In the genomic region with DNA sequence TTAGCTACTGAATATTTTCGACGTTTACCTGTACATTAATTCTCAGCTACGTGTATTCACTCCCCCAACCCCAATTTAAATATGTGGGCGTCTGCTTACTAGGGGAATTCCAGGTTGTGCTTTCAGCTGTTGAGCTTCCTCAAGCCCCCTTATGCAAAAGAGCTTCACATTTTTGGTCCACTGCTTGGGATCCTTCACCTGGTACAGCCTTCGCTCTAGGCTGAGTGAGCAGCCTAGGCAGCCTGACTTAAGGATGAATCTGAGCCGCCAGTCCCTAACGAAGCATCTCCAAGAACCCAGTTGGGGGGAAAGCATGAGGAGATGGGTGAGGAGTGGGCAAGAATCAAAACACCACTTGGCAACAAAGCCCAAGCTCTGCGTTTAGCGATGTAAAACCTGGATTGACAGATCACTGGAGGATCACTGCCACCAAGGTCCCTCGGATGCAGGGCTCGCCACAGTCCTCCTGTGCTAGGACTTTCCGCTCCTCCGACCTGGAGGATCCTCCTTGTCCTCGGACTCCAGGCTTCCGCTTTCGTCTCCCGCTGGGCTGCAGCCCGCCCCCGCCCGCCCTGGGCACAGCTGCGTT, we compare ENCODE assay signal across 8 cellular contexts. TPM values are rescaled to one million over a fixed set of nuclear protein-coding genes. Genes with fewer than 3 reads are reported as not detected.
DNase-seq lines count a peak whose midpoint lies in the region; ATAC-seq, FAIRE-seq and TF ChIP-seq lines count a peak whose summit lies in the region.

No MANE protein-coding gene starts in this region.

- ATAC-seq in GM18870 (IDR thresholded peaks at IDR 0.05; ENCODE audit: unreplicated experiment), result no peak
- no peak for ATAC-seq in GM18858 (IDR thresholded peaks at IDR 0.05; ENCODE audit: unreplicated experiment)

- peaks cover 53% of the 10 kb centered on the region for H3K79me2 ChIP-seq in OCI-LY7 (ENCODE audit: insufficient read depth, low read depth, low read length)

- peak overlapping the region; percentile 91 for H3K4me2 ChIP-seq in OCI-LY7 (ENCODE audit: low read length)

- BruUV-seq in A673 (replicated peaks; lab: Mats Ljungman, UMichigan) (no TSS peak), OCI-LY7 (replicated peaks; lab: Mats Ljungman, UMichigan) (no TSS peak)

- H2AFZ ChIP-seq in OCI-LY7 (ENCODE audit: low read length), result no peak overlapping the region; the same call in 1 of the 2 replicates

- TF ChIP-seq CTCF in A673 (conservative IDR thresholded peaks at IDR 0.05; ENCODE audit: low read depth, low read length) (no peak), OCI-LY7 (conservative IDR thresholded peaks at IDR 0.05; ENCODE audit: low read length) (no peak), choroid plexus epithelial cell (conservative IDR thresholded peaks at IDR 0.05; ENCODE audit: low read depth, low read length) (no peak)

- H3K27me3 ChIP-seq in A673 (replicated peaks; ENCODE audit: insufficient read depth, low read depth, low read length, poor library complexity), result no peaks in the 10 kb centered on the region
- no peaks in the 10 kb centered on the region for H3K27me3 ChIP-seq in mucosa of rectum (ENCODE audit: control insufficient read depth in 2 of 2, insufficient read depth in 2 of 2, low read length in 2 of 2)

- peak overlapping the region; percentile 96 to 99 for H3K9ac ChIP-seq in mucosa of rectum (ENCODE audit: low read depth in 1 of 2, low read length in 2 of 2)

- POLR2A ChIA-PET in A673 (lab: Charles Lee; ENCODE audit: low non-redundant PET), result interaction anchor here (0.7 kb wide), 1 partner anchor 1035 kb away, joined by 3 read pairs; no protein-coding TSS in a partner anchor
- POLR2A ChIA-PET in OCI-LY7 (lab: Charles Lee), result interaction anchor here (0.7 to 4.4 kb wide), 17 partner anchors 8 to 1393 kb away, joined by 3 to 34 read pairs (median 4); a partner anchor contains a TSS

- peaks cover 2% of the 10 kb centered on the region for H3K36me3 ChIP-seq in A673 (ENCODE audit: insufficient read depth, low read length, poor library complexity, severe bottlenecking)
- H3K36me3 ChIP-seq in OCI-LY7 (ENCODE audit: insufficient read depth, low read length), result peaks cover 39% of the 10 kb centered on the region
- H3K36me3 ChIP-seq in mucosa of rectum (ENCODE audit: control insufficient read depth in 2 of 2, insufficient read depth in 2 of 2, low read length in 2 of 2), result peaks cover 9 to 11% of the 10 kb centered on the region in 2 donors

- FAIRE-seq in H54 (lab: Jason Lieb, UNC), result no peak

- CTCF ChIA-PET in A673 (lab: Charles Lee), result interaction anchor here (0.6 to 1.7 kb wide), 3 partner anchors 16 to 331 kb away, joined by 6 to 9 read pairs (median 9); a partner anchor contains a TSS
- CTCF ChIA-PET in OCI-LY7 (lab: Charles Lee; ENCODE audit: unreplicated experiment), result interaction anchor here (0.6 to 1.3 kb wide), 5 partner anchors 13 to 603 kb away, joined by 3 to 9 read pairs (median 4); a partner anchor contains a TSS

- peaks cover 21% of the 10 kb centered on the region for H3K4me1 ChIP-seq in A673 (ENCODE audit: insufficient read depth, low read length, poor library complexity, severe bottlenecking)
- H3K4me1 ChIP-seq in OCI-LY7 (ENCODE audit: insufficient read depth, low read length, poor library complexity, severe bottlenecking), result peaks cover 25% of the 10 kb centered on the region
- peaks cover 19 to 52% of the 10 kb centered on the region in 2 donors for H3K4me1 ChIP-seq in mucosa of rectum (ENCODE audit: control insufficient read depth in 2 of 2, insufficient read depth in 2 of 2, low read length in 2 of 2)

- H3K4me3 ChIP-seq in A673 (ENCODE audit: low read depth, low read length, poor library complexity, severe bottlenecking) (peak overlapping the region; percentile 84), OCI-LY7 (ENCODE audit: low read depth, low read length, poor library complexity, severe bottlenecking) (peak overlapping the region; percentile 96), choroid plexus epithelial cell (ENCODE audit: low read depth, low read length) (peak overlapping the region; percentile 89), mucosa of rectum (ENCODE audit: low read length in 2 of 2) (peak overlapping the region; percentile 96 to 99)

- H3K9me2 ChIP-seq in OCI-LY7 (ENCODE audit: insufficient read depth, low read length), result no peaks in the 10 kb centered on the region

- TF ChIP-seq POLR2A in GM18526 (IDR thresholded peaks at IDR 0.05; ENCODE audit: extremely low read depth, insufficient read length) (peak; percentile 47), H54 (IDR thresholded peaks at IDR 0.05; ENCODE audit: low read depth, low read length) (no peak)

- DNase-seq in A673 (ENCODE audit: low spot score), result no peak
- peak; percentile 77 for DNase-seq in OCI-LY7 (ENCODE audit: low spot score)
- DNase-seq in choroid plexus epithelial cell (ENCODE audit: low read depth), result peak; percentile 31
- no peak for DNase-seq in H54 (ENCODE audit: insufficient read length, low spot score)

- H3K9me3 ChIP-seq in A673 (ENCODE audit: low read depth, low read length, poor library complexity, severe bottlenecking) (no peaks in the 10 kb centered on the region), OCI-LY7 (ENCODE audit: low read length) (0 out of 2 replicates have a peak, but pooled peaks cover 6% of the 10 kb centered on the region), mucosa of rectum (ENCODE audit: control insufficient read depth in 2 of 2, low read length in 2 of 2) (no peaks in the 10 kb centered on the region)

- H3K27ac ChIP-seq in A673 (ENCODE audit: low read depth, low read length, poor library complexity, severe bottlenecking), result peak overlapping the region; percentile 92
- H3K27ac ChIP-seq in OCI-LY7 (ENCODE audit: low read depth, low read length, poor library complexity, severe bottlenecking), result peak overlapping the region; percentile 82
- peak overlapping the region; percentile 99 to 100 for H3K27ac ChIP-seq in mucosa of rectum (ENCODE audit: low read depth in 2 of 2, low read length in 2 of 2)

- peaks cover 22% of the 10 kb centered on the region for H4K20me1 ChIP-seq in OCI-LY7 (ENCODE audit: insufficient read depth, low read length)

- intact Hi-C loops in A673 (cut with micrococcal nuclease; ENCODE audit: unreplicated experiment) (no loop called here), OCI-LY7 (cut with micrococcal nuclease; ENCODE audit: unreplicated experiment) (loop anchor here (2.0 to 10.0 kb wide), 5 partner anchors 17 to 973 kb away; a partner anchor contains a TSS)

RNA-seq across cellular contexts. Expression of a gene that starts 0.6 kb away (rescaled TPM):
- total RNA-seq in A673 (2021), result 18.1 and 20.9 TPM in 2 replicates
- 10.6 and 17.4 TPM in 2 replicates for total RNA-seq in OCI-LY7 (2014; rRNA removed; shearing (Covaris generic))
- total RNA-seq in OCI-LY7 (2022), result 29.0 and 32.5 TPM in 2 replicates

RNA-seq across cellular contexts. Expression of a gene that starts 16.3 kb away (rescaled TPM):
- total RNA-seq in A673 (2021), result 30.2 and 31.9 TPM in 2 replicates
- total RNA-seq in OCI-LY7 (2014; rRNA removed; shearing (Covaris generic)), result 35.6 and 55.3 TPM in 2 replicates
- total RNA-seq in OCI-LY7 (2022), result 33.0 and 37.4 TPM in 2 replicates

Comparison
In these comparisons a context has a peak if more than half of its experiments do, and no peak if none do; other contexts are left out.
1. DNase-seq: peak in OCI-LY7 (single experiment) and choroid plexus epithelial cell (single experiment); none in A673 (single experiment) and H54 (single experiment).
2. Peak in every context shown above with its lines, with median percentiles within 50 percentile points of each other: H3K27ac ChIP-seq and H3K4me3 ChIP-seq.